ENCODE assay signal across 14 cellular contexts in the genomic region with DNA sequence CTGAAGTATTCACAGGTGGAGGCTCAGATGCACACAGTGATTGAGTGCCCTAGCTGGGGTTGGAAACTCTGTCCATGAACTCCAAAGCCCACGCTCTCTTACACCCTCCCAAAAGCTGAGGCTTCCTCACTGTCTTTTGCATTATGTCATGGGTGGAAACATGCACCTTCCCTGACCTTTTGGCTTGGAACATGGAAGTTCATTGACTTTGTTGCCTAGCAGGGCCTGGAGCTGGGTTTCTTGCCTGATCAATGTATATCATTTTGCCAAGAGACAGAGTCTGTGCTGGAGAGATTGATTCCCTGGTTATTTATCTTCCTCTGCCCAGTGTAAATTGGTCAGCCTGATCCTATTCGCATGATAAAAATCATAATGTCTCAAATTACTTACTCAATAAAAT.
DNase-seq lines count a peak whose midpoint lies in the region; ATAC-seq lines count a peak whose summit lies in the region.
"Had no signal": no experiment of that assay in that cellular context is flagged by ENCODE, and none has a peak within 500 bp of the region (broad histone marks: within the 10 kb centered on the region; RNA-seq: fewer than 3 reads in every experiment).

No MANE protein-coding gene starts in this region.

- no peak for ATAC-seq in activated T-helper 17 cell treated with anti-CD3 and anti-CD28 coated beads, Interleukin-2, amount 50 U/mL, for 72 hours (replicated peaks)
- ATAC-seq in left lobe of liver: peak; percentile 70
- ATAC-seq: GM23338 had no signal

- H3K27me3 Mint-ChIP-seq in activated naive CD4-positive, alpha-beta T cell treated with anti-CD3 and anti-CD28 coated beads, Interleukin-2, amount 50 U/mL, for 24 hours: no peaks in the 10 kb centered on the region
- H3K27me3 Mint-ChIP-seq in activated T-helper 17 cell treated with anti-CD3 and anti-CD28 coated beads, Interleukin-2, amount 50 U/mL, for 72 hours: no peaks in the 10 kb centered on the region
- H3K27me3 Mint-ChIP-seq: CD4-positive, alpha-beta memory T cell had no signal

- H3K9me3 Mint-ChIP-seq in activated naive CD4-positive, alpha-beta T cell treated with anti-CD3 and anti-CD28 coated beads, Interleukin-2, amount 50 U/mL, for 24 hours: no peaks in the 10 kb centered on the region
- peaks cover 3% of the 10 kb centered on the region for H3K9me3 Mint-ChIP-seq in activated T-helper 17 cell treated with anti-CD3 and anti-CD28 coated beads, Interleukin-2, amount 50 U/mL, for 72 hours
- H3K9me3 Mint-ChIP-seq: CD14-positive monocyte; CD4-positive, alpha-beta memory T cell; GM23338 had no signal

- no peak overlapping the region for H3K4me3 Mint-ChIP-seq in activated naive CD4-positive, alpha-beta T cell treated with anti-CD3 and anti-CD28 coated beads, Interleukin-2, amount 50 U/mL, for 24 hours
- H3K4me3 Mint-ChIP-seq in activated T-helper 17 cell treated with anti-CD3 and anti-CD28 coated beads, Interleukin-2, amount 50 U/mL, for 72 hours: peak overlapping the region; percentile 48
- H3K4me3 Mint-ChIP-seq: CD14-positive monocyte, GM23338 had no signal

- H3K27ac Mint-ChIP-seq in activated naive CD4-positive, alpha-beta T cell treated with anti-CD3 and anti-CD28 coated beads, Interleukin-2, amount 50 U/mL, for 24 hours: peak overlapping the region; percentile 27
- H3K27ac Mint-ChIP-seq in activated T-helper 17 cell treated with anti-CD3 and anti-CD28 coated beads, Interleukin-2, amount 50 U/mL, for 72 hours: peak overlapping the region; percentile 89
- H3K27ac Mint-ChIP-seq: CD14-positive monocyte, GM23338 had no signal

- no peaks in the 10 kb centered on the region for H3K36me3 Mint-ChIP-seq in activated naive CD4-positive, alpha-beta T cell treated with anti-CD3 and anti-CD28 coated beads, Interleukin-2, amount 50 U/mL, for 24 hours
- no peaks in the 10 kb centered on the region for H3K36me3 Mint-ChIP-seq in activated T-helper 17 cell treated with anti-CD3 and anti-CD28 coated beads, Interleukin-2, amount 50 U/mL, for 72 hours (ENCODE audit: low read depth)
- H3K36me3 Mint-ChIP-seq: CD14-positive monocyte; CD4-positive, alpha-beta memory T cell had no signal

- peaks cover 25% of the 10 kb centered on the region for H3K4me1 Mint-ChIP-seq in activated naive CD4-positive, alpha-beta T cell treated with anti-CD3 and anti-CD28 coated beads, Interleukin-2, amount 50 U/mL, for 24 hours
- peaks cover 44% of the 10 kb centered on the region for H3K4me1 Mint-ChIP-seq in activated T-helper 17 cell treated with anti-CD3 and anti-CD28 coated beads, Interleukin-2, amount 50 U/mL, for 72 hours
- H3K4me1 Mint-ChIP-seq: CD14-positive monocyte had no signal

- no peak for DNase-seq in activated naive CD4-positive, alpha-beta T cell treated with anti-CD3 and anti-CD28 coated beads, Interleukin-2, amount 50 U/mL, for 16 hours
- DNase-seq in left lobe of liver (ENCODE audit: low spot score): no peak
- no peak for DNase-seq in Ammon's horn (ENCODE audit: low spot score)
- DNase-seq in retina: no peak
- DNase-seq: ACHN, AML-193, DMS79 treated with DMSO at 0.1 percent for 48 hours, GF-D8, HCEC 1CT had no signal
